In genomic region chr6:107555449-107555848, GRCh38 we compare ENCODE assay signal across 19 cellular contexts.
DNase-seq lines count a peak whose midpoint lies in the region; ATAC-seq and TF ChIP-seq lines count a peak whose summit lies in the region.
"Had no signal": no experiment of that assay in that cellular context is flagged by ENCODE, and none has a peak within 500 bp of the region (broad histone marks: within the 10 kb centered on the region; RNA-seq: fewer than 3 reads in every experiment).

No MANE protein-coding gene starts in this region.

- no peak overlapping the region for H3K4me3 Mint-ChIP-seq in osteocyte (ENCODE audit: unreplicated experiment)
- no peak overlapping the region for H3K4me3 Mint-ChIP-seq in stimulated activated effector memory CD8-positive, alpha-beta T cell treated with anti-CD3 and anti-CD28 coated beads, Interleukin-12 subunit alpha, Interleukin-12 subunit beta, amount 100 ng/mL, for 72 hours
- H3K4me3 Mint-ChIP-seq: activated naive CD8-positive, alpha-beta T cell; natural killer cell treated with Interleukin-12 subunit alpha and Interleukin-12 subunit beta and Interleukin-15 and Interleukin-18, amount 100 ng/mL, for 72 hours had no signal

- no peaks in the 10 kb centered on the region for H3K9me3 Mint-ChIP-seq in osteocyte (ENCODE audit: unreplicated experiment)
- H3K9me3 Mint-ChIP-seq in stimulated activated effector memory CD8-positive, alpha-beta T cell treated with anti-CD3 and anti-CD28 coated beads, Interleukin-12 subunit alpha, Interleukin-12 subunit beta, amount 100 ng/mL, for 72 hours, result no peaks in the 10 kb centered on the region
- H3K9me3 Mint-ChIP-seq: natural killer cell treated with Interleukin-12 subunit alpha and Interleukin-12 subunit beta and Interleukin-15 and Interleukin-18, amount 100 ng/mL, for 72 hours had no signal

- H3K4me3 ChIP-seq in SK-N-SH (ENCODE audit: low read depth in 2 of 2, low read length in 1 of 2), result no peak overlapping the region
- H3K4me3 ChIP-seq: psoas muscle, skin epidermis, thoracic aorta had no signal

- no peaks in the 10 kb centered on the region for H3K9me3 ChIP-seq in SK-N-SH
- H3K9me3 ChIP-seq: psoas muscle, thoracic aorta had no signal

- peak in 1 of 2 experiments; percentile 95; a peak in 2 of 4 replicates for TF ChIP-seq EP300 in SK-N-SH (IDR thresholded peaks at IDR 0.05; ENCODE audit: borderline replicate concordance in 1 of 2, low read depth in 1 of 2, low read length in 1 of 2)

- no peaks in the 10 kb centered on the region for H3F3A ChIP-seq in SK-N-SH (replicated peaks; ENCODE audit: insufficient read depth)

- no peak overlapping the region for H3K9ac ChIP-seq in SK-N-SH

- no peaks in the 10 kb centered on the region for H3K27me3 ChIP-seq in SK-N-SH (ENCODE audit: insufficient read depth)

- no peaks in the 10 kb centered on the region for H3K36me3 ChIP-seq in SK-N-SH (replicated peaks in 1 of 2; ENCODE audit: control insufficient read depth in 1 of 2, insufficient read depth in 2 of 2, low read length in 1 of 2)
- H3K36me3 ChIP-seq: thoracic aorta had no signal

- peak; percentile 47 for TF ChIP-seq RAD21 in SK-N-SH (IDR thresholded peaks at IDR 0.05; ENCODE audit: low read length)

- H3K79me2 ChIP-seq in SK-N-SH (ENCODE audit: insufficient read depth), result no peaks in the 10 kb centered on the region

- CTCF ChIA-PET in SK-N-SH (lab: Yijun Ruan, JAX), result interaction anchor here (0.8 to 1.3 kb wide), 2 partner anchors 16 to 237 kb away, joined by 3 to 4 read pairs; no protein-coding TSS in a partner anchor

- TF ChIP-seq CTCF in SK-N-SH (IDR thresholded peaks at IDR 0.05) (no peak), osteocyte (IDR thresholded peaks at IDR 0.05) (no peak)

- H3K27ac Mint-ChIP-seq in osteocyte (ENCODE audit: unreplicated experiment), result no peak overlapping the region
- H3K27ac Mint-ChIP-seq in stimulated activated effector memory CD8-positive, alpha-beta T cell treated with anti-CD3 and anti-CD28 coated beads, Interleukin-12 subunit alpha, Interleukin-12 subunit beta, amount 100 ng/mL, for 72 hours, result no peak overlapping the region
- H3K27ac Mint-ChIP-seq: activated naive CD8-positive, alpha-beta T cell; natural killer cell treated with Interleukin-12 subunit alpha and Interleukin-12 subunit beta and Interleukin-15 and Interleukin-18, amount 100 ng/mL, for 72 hours had no signal

- no peak overlapping the region for H2AFZ ChIP-seq in SK-N-SH (ENCODE audit: low read depth)

- H3K27ac ChIP-seq in SK-N-SH (ENCODE audit: low read depth in 2 of 2, low read length in 1 of 2), result peak overlapping the region in 1 of 2 experiments; percentile 97; a peak in 2 of 4 replicates
- H3K27ac ChIP-seq: foreskin keratinocyte, psoas muscle, skin epidermis, thoracic aorta had no signal

- peaks cover 2% of the 10 kb centered on the region for H3K4me1 Mint-ChIP-seq in osteocyte (ENCODE audit: unreplicated experiment)
- no peaks in the 10 kb centered on the region for H3K4me1 Mint-ChIP-seq in stimulated activated effector memory CD8-positive, alpha-beta T cell treated with anti-CD3 and anti-CD28 coated beads, Interleukin-12 subunit alpha, Interleukin-12 subunit beta, amount 100 ng/mL, for 72 hours

- no peaks in the 10 kb centered on the region for H4K20me1 ChIP-seq in SK-N-SH (ENCODE audit: insufficient read depth)

- peaks cover 3% of the 10 kb centered on the region for H3K36me3 Mint-ChIP-seq in osteocyte (ENCODE audit: unreplicated experiment)
- H3K36me3 Mint-ChIP-seq in stimulated activated effector memory CD8-positive, alpha-beta T cell treated with anti-CD3 and anti-CD28 coated beads, Interleukin-12 subunit alpha, Interleukin-12 subunit beta, amount 100 ng/mL, for 72 hours, result no peaks in the 10 kb centered on the region
- H3K36me3 Mint-ChIP-seq: activated naive CD8-positive, alpha-beta T cell; natural killer cell treated with Interleukin-12 subunit alpha and Interleukin-12 subunit beta and Interleukin-15 and Interleukin-18, amount 100 ng/mL, for 72 hours had no signal

- POLR2A ChIA-PET in SK-N-SH (lab: Yijun Ruan, JAX), result interaction anchor here (0.6 to 1.4 kb wide), 5 partner anchors 9 to 102 kb away, joined by 3 to 5 read pairs (median 3); partner anchors contain the start of gene PDSS2

- H3K9me2 ChIP-seq in SK-N-SH, result no peaks in the 10 kb centered on the region

- peaks cover 0 to 38% of the 10 kb centered on the region in 2 experiments; a peak in 2 of 4 replicates for H3K4me1 ChIP-seq in SK-N-SH (ENCODE audit: control insufficient read depth in 1 of 2, insufficient read depth in 2 of 2, low read depth in 1 of 2, low read length in 1 of 2)
- H3K4me1 ChIP-seq: foreskin keratinocyte, psoas muscle had no signal

- H3K27me3 Mint-ChIP-seq in osteocyte (ENCODE audit: unreplicated experiment), result no peaks in the 10 kb centered on the region
- H3K27me3 Mint-ChIP-seq: activated naive CD8-positive, alpha-beta T cell had no signal

- peak; percentile 64 for DNase-seq in NCI-H1436 (lab: John Stamatoyannopoulos, UW)
- peak; percentile 89 for DNase-seq in NCI-H2107 treated with DMSO at 0.1 percent for 48 hours (lab: John Stamatoyannopoulos, UW; ENCODE audit: unreplicated experiment)
- peak; percentile 75 for DNase-seq in SK-N-SH
- DNase-seq in osteocyte (ENCODE audit: extremely low spot score, unreplicated experiment), result peak; percentile 48
- DNase-seq in GOT3 (lab: John Stamatoyannopoulos, UW), result no peak
- no peak for DNase-seq in stimulated activated effector memory CD8-positive, alpha-beta T cell treated with anti-CD3 and anti-CD28 coated beads, Interleukin-12 subunit alpha, Interleukin-12 subunit beta, amount 100 ng/mL, for 72 hours (ENCODE audit: low spot score in 2 of 2)
- no peak for DNase-seq in stimulated activated CD4-positive, alpha-beta T cell treated with anti-CD3 and anti-CD28 coated beads, Interleukin-1b, Interleukin-23, amount 100 ng/mL, for 48 hours
- DNase-seq: activated CD4-positive, alpha-beta T cell treated with anti-CD3 and anti-CD28 coated beads, Interleukin-2, amount 50 U/mL, for 1 hour; erythroblast; foreskin keratinocyte; MV-4-11; NCI-H446; psoas muscle; stimulated activated CD4-positive, alpha-beta T cell treated with anti-CD3 and anti-CD28 coated beads, Interleukin-2, amount 100 ng/mL, for 48 hours; stimulated activated naive CD4-positive, alpha-beta T cell had no signal

- H3K4me2 ChIP-seq in SK-N-SH, result no peak overlapping the region

- WGBS in SK-N-SH (ENCODE audit: low lambda C conversion rate), result 63% methylated on average over 7 of the region's 7 CpGs

- no peak for ATAC-seq in stimulated activated effector memory CD8-positive, alpha-beta T cell treated with anti-CD3 and anti-CD28 coated beads, Interleukin-12 subunit alpha, Interleukin-12 subunit beta, amount 100 ng/mL, for 72 hours
- ATAC-seq: foreskin keratinocyte; natural killer cell treated with Interleukin-12 subunit alpha and Interleukin-12 subunit beta and Interleukin-15 and Interleukin-18, amount 100 ng/mL, for 72 hours; psoas muscle had no signal

TF ChIP-seq in SK-N-SH, 30 proteins besides CTCF, POLR2A, EP300 and RAD21 (continues in another document):
- TF ChIP-seq RCOR1 (IDR thresholded peaks at IDR 0.05; ENCODE audit: low read length) (peak; percentile 93), POLR2AphosphoS5 (IDR thresholded peaks at IDR 0.05; ENCODE audit: low read depth, low read length) (no peak), YY1 (IDR thresholded peaks at IDR 0.05; ENCODE audit: low read depth) (no peak), IRF3 (IDR thresholded peaks at IDR 0.05; ENCODE audit: low read depth, low read length) (no peak), USF1 (IDR thresholded peaks at IDR 0.05; ENCODE audit: borderline replicate concordance, low read depth) (no peak), GABPA (IDR thresholded peaks at IDR 0.05; ENCODE audit: low read depth) (no peak), FOSL2 (IDR thresholded peaks at IDR 0.05; ENCODE audit: borderline replicate concordance, low read depth) (no peak), MAX (IDR thresholded peaks at IDR 0.05; ENCODE audit: low read depth) (no peak), TEAD4 (IDR thresholded peaks at IDR 0.05; ENCODE audit: borderline replicate concordance, insufficient read depth) (no peak), FOXM1 (IDR thresholded peaks at IDR 0.05; ENCODE audit: low read depth) (no peak), FOXJ3 (CRISPR knock-in tag; IDR thresholded peaks at IDR 0.05) (peak; percentile 58), TAF1 (IDR thresholded peaks at IDR 0.05; ENCODE audit: borderline replicate concordance, low read depth, low read length) (no peak), MXI1 (IDR thresholded peaks at IDR 0.05; ENCODE audit: low read depth, low read length) (peak; percentile 60; the same call in 1 of the 2 replicates), USF2 (IDR thresholded peaks at IDR 0.05; ENCODE audit: borderline replicate concordance, low read depth, low read length) (no peak), SIN3A (IDR thresholded peaks at IDR 0.05; ENCODE audit: borderline replicate concordance, low read depth, low read length) (no peak), GATA2 (CRISPR knock-in tag; IDR thresholded peaks at IDR 0.05) (peak; percentile 80; the same call in 1 of the 2 replicates)

Comparison
In these comparisons a context has a peak if more than half of its experiments do, and no peak if none do; other contexts are left out.
1. DNase-seq: peak in NCI-H1436 (single experiment), NCI-H2107 treated with DMSO at 0.1 percent for 48 hours (single experiment), SK-N-SH (single experiment) and osteocyte (single experiment); none in GOT3 (single experiment), stimulated activated effector memory CD8-positive, alpha-beta T cell treated with anti-CD3 and anti-CD28 coated beads, Interleukin-12 subunit alpha, Interleukin-12 subunit beta, amount 100 ng/mL, for 72 hours (0 of 2) and stimulated activated CD4-positive, alpha-beta T cell treated with anti-CD3 and anti-CD28 coated beads, Interleukin-1b, Interleukin-23, amount 100 ng/mL, for 48 hours (single experiment).